ENCODE assay signal across 1 cellular context in genomic region chrX:87517571-87518141, GRCh38.
A peak's percentile ranks its signal among the peaks of the same experiment; 100 is the strongest.
TF ChIP-seq lines count a peak whose summit lies in the region.

A gene with protein sequence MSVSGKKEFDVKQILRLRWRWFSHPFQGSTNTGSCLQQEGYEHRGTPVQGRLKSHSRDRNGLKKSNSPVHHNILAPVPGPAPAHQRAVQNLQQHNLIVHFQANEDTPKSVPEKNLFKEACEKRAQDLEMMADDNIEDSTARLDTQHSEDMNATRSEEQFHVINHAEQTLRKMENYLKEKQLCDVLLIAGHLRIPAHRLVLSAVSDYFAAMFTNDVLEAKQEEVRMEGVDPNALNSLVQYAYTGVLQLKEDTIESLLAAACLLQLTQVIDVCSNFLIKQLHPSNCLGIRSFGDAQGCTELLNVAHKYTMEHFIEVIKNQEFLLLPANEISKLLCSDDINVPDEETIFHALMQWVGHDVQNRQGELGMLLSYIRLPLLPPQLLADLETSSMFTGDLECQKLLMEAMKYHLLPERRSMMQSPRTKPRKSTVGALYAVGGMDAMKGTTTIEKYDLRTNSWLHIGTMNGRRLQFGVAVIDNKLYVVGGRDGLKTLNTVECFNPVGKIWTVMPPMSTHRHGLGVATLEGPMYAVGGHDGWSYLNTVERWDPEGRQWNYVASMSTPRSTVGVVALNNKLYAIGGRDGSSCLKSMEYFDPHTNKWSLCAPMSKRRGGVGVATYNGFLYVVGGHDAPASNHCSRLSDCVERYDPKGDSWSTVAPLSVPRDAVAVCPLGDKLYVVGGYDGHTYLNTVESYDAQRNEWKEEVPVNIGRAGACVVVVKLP (plus strand): TSS chrX:87517802. CDS start chrX:87517894, 92 bp downstream.

TF ChIP-seq in K562, 482 proteins besides CTCF, POLR2A, EP300 and RAD21 (continued from another document):
- 0 out of 2 replicates have a peak, but pooled peaks have one; percentile 9 for TF ChIP-seq TEAD4 (IDR thresholded peaks at IDR 0.05; ENCODE audit: low read length)
- no peak for TF ChIP-seq TEAD4 (CRISPR knock-in tag; IDR thresholded peaks at IDR 0.05; ENCODE audit: borderline replicate concordance)
- TF ChIP-seq, protein P1, sequence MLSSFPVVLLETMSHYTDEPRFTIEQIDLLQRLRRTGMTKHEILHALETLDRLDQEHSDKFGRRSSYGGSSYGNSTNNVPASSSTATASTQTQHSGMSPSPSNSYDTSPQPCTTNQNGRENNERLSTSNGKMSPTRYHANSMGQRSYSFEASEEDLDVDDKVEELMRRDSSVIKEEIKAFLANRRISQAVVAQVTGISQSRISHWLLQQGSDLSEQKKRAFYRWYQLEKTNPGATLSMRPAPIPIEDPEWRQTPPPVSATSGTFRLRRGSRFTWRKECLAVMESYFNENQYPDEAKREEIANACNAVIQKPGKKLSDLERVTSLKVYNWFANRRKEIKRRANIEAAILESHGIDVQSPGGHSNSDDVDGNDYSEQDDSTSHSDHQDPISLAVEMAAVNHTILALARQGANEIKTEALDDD (IDR thresholded peaks at IDR 0.05), result peak; percentile 31; the same call in 1 of the 2 replicates
- TF ChIP-seq JUND (IDR thresholded peaks at IDR 0.05; ENCODE audit: borderline replicate concordance, low read depth, low read length), result peak; percentile 27; the same call in 1 of the 2 replicates
- no peak for TF ChIP-seq JUND (tag; IDR thresholded peaks at IDR 0.05; ENCODE audit: borderline replicate concordance, low read depth, low read length)
